Comparison of ENCODE assay signal across 1 cellular context in the genomic region with DNA sequence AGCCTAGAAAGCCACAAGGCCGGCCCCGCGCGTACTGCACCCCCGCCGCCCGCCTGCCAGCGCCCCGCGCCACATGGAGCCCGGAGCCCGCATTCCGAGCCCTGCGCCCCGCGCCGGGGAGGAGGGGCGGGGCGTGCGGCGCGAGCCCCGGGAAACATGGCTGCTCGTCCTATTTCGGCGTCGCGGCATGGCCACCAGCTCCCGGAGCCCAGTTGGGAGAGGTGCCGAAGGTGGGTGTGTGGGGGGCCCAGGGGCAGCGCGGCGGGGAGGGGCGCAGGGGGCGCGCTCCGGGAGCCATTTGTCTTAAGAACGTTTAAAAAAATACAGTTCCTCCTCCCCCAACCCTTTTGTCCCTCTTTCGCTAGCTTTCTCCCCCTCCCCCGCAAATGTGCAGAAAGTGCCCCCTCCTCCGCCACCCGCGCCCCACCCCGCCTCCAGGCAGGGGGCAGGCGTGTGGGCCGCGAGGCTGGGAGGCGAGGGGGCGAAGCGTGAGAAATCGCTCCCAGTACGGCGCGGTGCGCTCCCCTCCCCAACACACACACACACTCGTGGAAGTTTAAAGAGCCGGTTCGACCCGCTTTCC.
TF ChIP-seq lines count a peak whose summit lies in the region.

No MANE protein-coding gene starts in this region.

TF ChIP-seq in K562, 482 proteins besides CTCF, POLR2A, EP300 and RAD21 (continued from another document and continues in another):
- TF ChIP-seq, protein P1, sequence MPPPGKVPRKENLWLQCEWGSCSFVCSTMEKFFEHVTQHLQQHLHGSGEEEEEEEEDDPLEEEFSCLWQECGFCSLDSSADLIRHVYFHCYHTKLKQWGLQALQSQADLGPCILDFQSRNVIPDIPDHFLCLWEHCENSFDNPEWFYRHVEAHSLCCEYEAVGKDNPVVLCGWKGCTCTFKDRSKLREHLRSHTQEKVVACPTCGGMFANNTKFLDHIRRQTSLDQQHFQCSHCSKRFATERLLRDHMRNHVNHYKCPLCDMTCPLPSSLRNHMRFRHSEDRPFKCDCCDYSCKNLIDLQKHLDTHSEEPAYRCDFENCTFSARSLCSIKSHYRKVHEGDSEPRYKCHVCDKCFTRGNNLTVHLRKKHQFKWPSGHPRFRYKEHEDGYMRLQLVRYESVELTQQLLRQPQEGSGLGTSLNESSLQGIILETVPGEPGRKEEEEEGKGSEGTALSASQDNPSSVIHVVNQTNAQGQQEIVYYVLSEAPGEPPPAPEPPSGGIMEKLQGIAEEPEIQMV (tag; conservative IDR thresholded peaks at IDR 0.05; ENCODE audit: low read depth) = no peak
- no peak for TF ChIP-seq NEUROD1 (IDR thresholded peaks at IDR 0.05; ENCODE audit: borderline replicate concordance, low read depth, low read length, partially characterized antibody)
- TF ChIP-seq HDAC1 (IDR thresholded peaks at IDR 0.05) = peak in 1 of 2 experiments; percentile 58; a peak in 2 of 4 replicates
- TF ChIP-seq NFE2 (IDR thresholded peaks at IDR 0.05; ENCODE audit: low read depth) = no peak
- TF ChIP-seq, protein P2, sequence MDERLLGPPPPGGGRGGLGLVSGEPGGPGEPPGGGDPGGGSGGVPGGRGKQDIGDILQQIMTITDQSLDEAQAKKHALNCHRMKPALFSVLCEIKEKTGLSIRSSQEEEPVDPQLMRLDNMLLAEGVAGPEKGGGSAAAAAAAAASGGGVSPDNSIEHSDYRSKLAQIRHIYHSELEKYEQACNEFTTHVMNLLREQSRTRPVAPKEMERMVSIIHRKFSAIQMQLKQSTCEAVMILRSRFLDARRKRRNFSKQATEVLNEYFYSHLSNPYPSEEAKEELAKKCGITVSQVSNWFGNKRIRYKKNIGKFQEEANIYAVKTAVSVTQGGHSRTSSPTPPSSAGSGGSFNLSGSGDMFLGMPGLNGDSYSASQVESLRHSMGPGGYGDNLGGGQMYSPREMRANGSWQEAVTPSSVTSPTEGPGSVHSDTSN (CRISPR knock-in tag; IDR thresholded peaks at IDR 0.05; ENCODE audit: low read depth) = no peak
- TF ChIP-seq, protein P2 (tag; conservative IDR thresholded peaks at IDR 0.05; ENCODE audit: low read depth) = no peak
- TF ChIP-seq, protein P3, sequence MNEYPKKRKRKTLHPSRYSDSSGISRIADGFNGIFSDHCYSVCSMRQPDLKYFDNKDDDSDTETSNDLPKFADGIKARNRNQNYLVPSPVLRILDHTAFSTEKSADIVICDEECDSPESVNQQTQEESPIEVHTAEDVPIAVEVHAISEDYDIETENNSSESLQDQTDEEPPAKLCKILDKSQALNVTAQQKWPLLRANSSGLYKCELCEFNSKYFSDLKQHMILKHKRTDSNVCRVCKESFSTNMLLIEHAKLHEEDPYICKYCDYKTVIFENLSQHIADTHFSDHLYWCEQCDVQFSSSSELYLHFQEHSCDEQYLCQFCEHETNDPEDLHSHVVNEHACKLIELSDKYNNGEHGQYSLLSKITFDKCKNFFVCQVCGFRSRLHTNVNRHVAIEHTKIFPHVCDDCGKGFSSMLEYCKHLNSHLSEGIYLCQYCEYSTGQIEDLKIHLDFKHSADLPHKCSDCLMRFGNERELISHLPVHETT (CRISPR knock-in tag; conservative IDR thresholded peaks at IDR 0.05 in 1 of 2, IDR thresholded peaks at IDR 0.05 in 1 of 2) = peak in 1 of 2 experiments; percentile 46; a peak in 1 of 4 replicates
- TF ChIP-seq SREBF2 (CRISPR knock-in tag; IDR thresholded peaks at IDR 0.05) = no peak
- TF ChIP-seq, protein P4, sequence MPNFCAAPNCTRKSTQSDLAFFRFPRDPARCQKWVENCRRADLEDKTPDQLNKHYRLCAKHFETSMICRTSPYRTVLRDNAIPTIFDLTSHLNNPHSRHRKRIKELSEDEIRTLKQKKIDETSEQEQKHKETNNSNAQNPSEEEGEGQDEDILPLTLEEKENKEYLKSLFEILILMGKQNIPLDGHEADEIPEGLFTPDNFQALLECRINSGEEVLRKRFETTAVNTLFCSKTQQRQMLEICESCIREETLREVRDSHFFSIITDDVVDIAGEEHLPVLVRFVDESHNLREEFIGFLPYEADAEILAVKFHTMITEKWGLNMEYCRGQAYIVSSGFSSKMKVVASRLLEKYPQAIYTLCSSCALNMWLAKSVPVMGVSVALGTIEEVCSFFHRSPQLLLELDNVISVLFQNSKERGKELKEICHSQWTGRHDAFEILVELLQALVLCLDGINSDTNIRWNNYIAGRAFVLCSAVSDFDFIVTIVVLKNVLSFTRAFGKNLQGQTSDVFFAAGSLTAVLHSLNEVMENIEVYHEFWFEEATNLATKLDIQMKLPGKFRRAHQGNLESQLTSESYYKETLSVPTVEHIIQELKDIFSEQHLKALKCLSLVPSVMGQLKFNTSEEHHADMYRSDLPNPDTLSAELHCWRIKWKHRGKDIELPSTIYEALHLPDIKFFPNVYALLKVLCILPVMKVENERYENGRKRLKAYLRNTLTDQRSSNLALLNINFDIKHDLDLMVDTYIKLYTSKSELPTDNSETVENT (CRISPR knock-in tag; IDR thresholded peaks at IDR 0.05) = no peak
- TF ChIP-seq POLR2AphosphoS2 (IDR thresholded peaks at IDR 0.05; ENCODE audit: low read length) = no peak
- no peak for TF ChIP-seq JUNB (CRISPR knock-in tag; conservative IDR thresholded peaks at IDR 0.05)
- no peak for TF ChIP-seq CBFB (CRISPR knock-in tag; IDR thresholded peaks at IDR 0.05)
- TF ChIP-seq, protein P5, sequence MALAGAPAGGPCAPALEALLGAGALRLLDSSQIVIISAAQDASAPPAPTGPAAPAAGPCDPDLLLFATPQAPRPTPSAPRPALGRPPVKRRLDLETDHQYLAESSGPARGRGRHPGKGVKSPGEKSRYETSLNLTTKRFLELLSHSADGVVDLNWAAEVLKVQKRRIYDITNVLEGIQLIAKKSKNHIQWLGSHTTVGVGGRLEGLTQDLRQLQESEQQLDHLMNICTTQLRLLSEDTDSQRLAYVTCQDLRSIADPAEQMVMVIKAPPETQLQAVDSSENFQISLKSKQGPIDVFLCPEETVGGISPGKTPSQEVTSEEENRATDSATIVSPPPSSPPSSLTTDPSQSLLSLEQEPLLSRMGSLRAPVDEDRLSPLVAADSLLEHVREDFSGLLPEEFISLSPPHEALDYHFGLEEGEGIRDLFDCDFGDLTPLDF (CRISPR knock-in tag; IDR thresholded peaks at IDR 0.05) = no peak
- no peak for TF ChIP-seq ARID1B (IDR thresholded peaks at IDR 0.05)
- TF ChIP-seq MED1 (CRISPR knock-in tag; IDR thresholded peaks at IDR 0.05; ENCODE audit: borderline replicate concordance) = no peak
- no peak for TF ChIP-seq DIDO1 (tag; IDR thresholded peaks at IDR 0.05; ENCODE audit: low read depth)
- no peak for TF ChIP-seq ZNF79 (CRISPR knock-in tag; IDR thresholded peaks at IDR 0.05; ENCODE audit: low read depth)
- TF ChIP-seq KDM1A (IDR thresholded peaks at IDR 0.05) = no peak
- no peak for TF ChIP-seq STAG1 (CRISPR knock-in tag; IDR thresholded peaks at IDR 0.05; ENCODE audit: borderline replicate concordance)
- no peak for TF ChIP-seq ADNP (tag; IDR thresholded peaks at IDR 0.05)
- no peak for TF ChIP-seq EZH2 (IDR thresholded peaks at IDR 0.05; ENCODE audit: borderline replicate concordance, low read depth, low read length)
- TF ChIP-seq HCFC1 (IDR thresholded peaks at IDR 0.05; ENCODE audit: low read depth, low read length) = no peak
- TF ChIP-seq PHF21A (IDR thresholded peaks at IDR 0.05; ENCODE audit: borderline replicate concordance, low read depth) = no peak
- no peak for TF ChIP-seq SMARCE1 (IDR thresholded peaks at IDR 0.05)
- no peak for TF ChIP-seq TFAM (CRISPR knock-in tag; conservative IDR thresholded peaks at IDR 0.05)
- TF ChIP-seq, protein P6, sequence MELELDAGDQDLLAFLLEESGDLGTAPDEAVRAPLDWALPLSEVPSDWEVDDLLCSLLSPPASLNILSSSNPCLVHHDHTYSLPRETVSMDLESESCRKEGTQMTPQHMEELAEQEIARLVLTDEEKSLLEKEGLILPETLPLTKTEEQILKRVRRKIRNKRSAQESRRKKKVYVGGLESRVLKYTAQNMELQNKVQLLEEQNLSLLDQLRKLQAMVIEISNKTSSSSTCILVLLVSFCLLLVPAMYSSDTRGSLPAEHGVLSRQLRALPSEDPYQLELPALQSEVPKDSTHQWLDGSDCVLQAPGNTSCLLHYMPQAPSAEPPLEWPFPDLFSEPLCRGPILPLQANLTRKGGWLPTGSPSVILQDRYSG (tag; conservative IDR thresholded peaks at IDR 0.05; ENCODE audit: low read depth) = no peak
- no peak for TF ChIP-seq KHSRP (IDR thresholded peaks at IDR 0.05)
- TF ChIP-seq DDX20 (tag; IDR thresholded peaks at IDR 0.05; ENCODE audit: low read depth) = no peak
- no peak for TF ChIP-seq RFX5 (IDR thresholded peaks at IDR 0.05; ENCODE audit: low read depth, low read length)
- TF ChIP-seq NONO (IDR thresholded peaks at IDR 0.05; ENCODE audit: low read depth in 2 of 2, low read length in 1 of 2) = no peak
- TF ChIP-seq, protein P7, sequence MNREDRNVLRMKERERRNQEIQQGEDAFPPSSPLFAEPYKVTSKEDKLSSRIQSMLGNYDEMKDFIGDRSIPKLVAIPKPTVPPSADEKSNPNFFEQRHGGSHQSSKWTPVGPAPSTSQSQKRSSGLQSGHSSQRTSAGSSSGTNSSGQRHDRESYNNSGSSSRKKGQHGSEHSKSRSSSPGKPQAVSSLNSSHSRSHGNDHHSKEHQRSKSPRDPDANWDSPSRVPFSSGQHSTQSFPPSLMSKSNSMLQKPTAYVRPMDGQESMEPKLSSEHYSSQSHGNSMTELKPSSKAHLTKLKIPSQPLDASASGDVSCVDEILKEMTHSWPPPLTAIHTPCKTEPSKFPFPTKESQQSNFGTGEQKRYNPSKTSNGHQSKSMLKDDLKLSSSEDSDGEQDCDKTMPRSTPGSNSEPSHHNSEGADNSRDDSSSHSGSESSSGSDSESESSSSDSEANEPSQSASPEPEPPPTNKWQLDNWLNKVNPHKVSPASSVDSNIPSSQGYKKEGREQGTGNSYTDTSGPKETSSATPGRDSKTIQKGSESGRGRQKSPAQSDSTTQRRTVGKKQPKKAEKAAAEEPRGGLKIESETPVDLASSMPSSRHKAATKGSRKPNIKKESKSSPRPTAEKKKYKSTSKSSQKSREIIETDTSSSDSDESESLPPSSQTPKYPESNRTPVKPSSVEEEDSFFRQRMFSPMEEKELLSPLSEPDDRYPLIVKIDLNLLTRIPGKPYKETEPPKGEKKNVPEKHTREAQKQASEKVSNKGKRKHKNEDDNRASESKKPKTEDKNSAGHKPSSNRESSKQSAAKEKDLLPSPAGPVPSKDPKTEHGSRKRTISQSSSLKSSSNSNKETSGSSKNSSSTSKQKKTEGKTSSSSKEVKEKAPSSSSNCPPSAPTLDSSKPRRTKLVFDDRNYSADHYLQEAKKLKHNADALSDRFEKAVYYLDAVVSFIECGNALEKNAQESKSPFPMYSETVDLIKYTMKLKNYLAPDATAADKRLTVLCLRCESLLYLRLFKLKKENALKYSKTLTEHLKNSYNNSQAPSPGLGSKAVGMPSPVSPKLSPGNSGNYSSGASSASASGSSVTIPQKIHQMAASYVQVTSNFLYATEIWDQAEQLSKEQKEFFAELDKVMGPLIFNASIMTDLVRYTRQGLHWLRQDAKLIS (CRISPR knock-in tag; IDR thresholded peaks at IDR 0.05) = no peak
- TF ChIP-seq PML (IDR thresholded peaks at IDR 0.05; ENCODE audit: low read length) = no peak
- no peak for TF ChIP-seq ZNF75A (CRISPR knock-in tag; IDR thresholded peaks at IDR 0.05)
- no peak for TF ChIP-seq ZNF561 (CRISPR knock-in tag; conservative IDR thresholded peaks at IDR 0.05)
- no peak for TF ChIP-seq BCL6 (CRISPR knock-in tag; IDR thresholded peaks at IDR 0.05)
- TF ChIP-seq ZC3H8 (IDR thresholded peaks at IDR 0.05) = no peak
- TF ChIP-seq ZNF232 (CRISPR knock-in tag; IDR thresholded peaks at IDR 0.05) = no peak
- peak; percentile 67 for TF ChIP-seq TAF9B (IDR thresholded peaks at IDR 0.05; ENCODE audit: partially characterized antibody)
- TF ChIP-seq, protein P8, sequence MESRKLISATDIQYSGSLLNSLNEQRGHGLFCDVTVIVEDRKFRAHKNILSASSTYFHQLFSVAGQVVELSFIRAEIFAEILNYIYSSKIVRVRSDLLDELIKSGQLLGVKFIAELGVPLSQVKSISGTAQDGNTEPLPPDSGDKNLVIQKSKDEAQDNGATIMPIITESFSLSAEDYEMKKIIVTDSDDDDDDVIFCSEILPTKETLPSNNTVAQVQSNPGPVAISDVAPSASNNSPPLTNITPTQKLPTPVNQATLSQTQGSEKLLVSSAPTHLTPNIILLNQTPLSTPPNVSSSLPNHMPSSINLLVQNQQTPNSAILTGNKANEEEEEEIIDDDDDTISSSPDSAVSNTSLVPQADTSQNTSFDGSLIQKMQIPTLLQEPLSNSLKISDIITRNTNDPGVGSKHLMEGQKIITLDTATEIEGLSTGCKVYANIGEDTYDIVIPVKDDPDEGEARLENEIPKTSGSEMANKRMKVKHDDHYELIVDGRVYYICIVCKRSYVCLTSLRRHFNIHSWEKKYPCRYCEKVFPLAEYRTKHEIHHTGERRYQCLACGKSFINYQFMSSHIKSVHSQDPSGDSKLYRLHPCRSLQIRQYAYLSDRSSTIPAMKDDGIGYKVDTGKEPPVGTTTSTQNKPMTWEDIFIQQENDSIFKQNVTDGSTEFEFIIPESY (CRISPR knock-in tag; IDR thresholded peaks at IDR 0.05) = no peak
- TF ChIP-seq PURB (CRISPR knock-in tag; IDR thresholded peaks at IDR 0.05; ENCODE audit: low read depth) = no peak
- no peak for TF ChIP-seq ZNF143 (CRISPR knock-in tag; IDR thresholded peaks at IDR 0.05)
- no peak for TF ChIP-seq CREB1 (IDR thresholded peaks at IDR 0.05)
- TF ChIP-seq CREB1 (CRISPR knock-in tag; IDR thresholded peaks at IDR 0.05) = no peak
- no peak for TF ChIP-seq ESRRA (IDR thresholded peaks at IDR 0.05; ENCODE audit: borderline replicate concordance, low read depth)
- TF ChIP-seq, protein P9, sequence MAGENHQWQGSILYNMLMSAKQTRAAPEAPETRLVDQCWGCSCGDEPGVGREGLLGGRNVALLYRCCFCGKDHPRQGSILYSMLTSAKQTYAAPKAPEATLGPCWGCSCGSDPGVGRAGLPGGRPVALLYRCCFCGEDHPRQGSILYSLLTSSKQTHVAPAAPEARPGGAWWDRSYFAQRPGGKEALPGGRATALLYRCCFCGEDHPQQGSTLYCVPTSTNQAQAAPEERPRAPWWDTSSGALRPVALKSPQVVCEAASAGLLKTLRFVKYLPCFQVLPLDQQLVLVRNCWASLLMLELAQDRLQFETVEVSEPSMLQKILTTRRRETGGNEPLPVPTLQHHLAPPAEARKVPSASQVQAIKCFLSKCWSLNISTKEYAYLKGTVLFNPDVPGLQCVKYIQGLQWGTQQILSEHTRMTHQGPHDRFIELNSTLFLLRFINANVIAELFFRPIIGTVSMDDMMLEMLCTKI (IDR thresholded peaks at IDR 0.05; ENCODE audit: partially characterized antibody) = no peak
- TF ChIP-seq, protein P10, sequence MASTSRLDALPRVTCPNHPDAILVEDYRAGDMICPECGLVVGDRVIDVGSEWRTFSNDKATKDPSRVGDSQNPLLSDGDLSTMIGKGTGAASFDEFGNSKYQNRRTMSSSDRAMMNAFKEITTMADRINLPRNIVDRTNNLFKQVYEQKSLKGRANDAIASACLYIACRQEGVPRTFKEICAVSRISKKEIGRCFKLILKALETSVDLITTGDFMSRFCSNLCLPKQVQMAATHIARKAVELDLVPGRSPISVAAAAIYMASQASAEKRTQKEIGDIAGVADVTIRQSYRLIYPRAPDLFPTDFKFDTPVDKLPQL (IDR thresholded peaks at IDR 0.05; ENCODE audit: extremely low read depth, insufficient read length) = no peak
- TF ChIP-seq ZNF224 (CRISPR knock-in tag; IDR thresholded peaks at IDR 0.05) = no peak
- TF ChIP-seq BCOR (IDR thresholded peaks at IDR 0.05) = no peak
